Comparison of ENCODE assay signal across 28 cellular contexts in the genomic region with DNA sequence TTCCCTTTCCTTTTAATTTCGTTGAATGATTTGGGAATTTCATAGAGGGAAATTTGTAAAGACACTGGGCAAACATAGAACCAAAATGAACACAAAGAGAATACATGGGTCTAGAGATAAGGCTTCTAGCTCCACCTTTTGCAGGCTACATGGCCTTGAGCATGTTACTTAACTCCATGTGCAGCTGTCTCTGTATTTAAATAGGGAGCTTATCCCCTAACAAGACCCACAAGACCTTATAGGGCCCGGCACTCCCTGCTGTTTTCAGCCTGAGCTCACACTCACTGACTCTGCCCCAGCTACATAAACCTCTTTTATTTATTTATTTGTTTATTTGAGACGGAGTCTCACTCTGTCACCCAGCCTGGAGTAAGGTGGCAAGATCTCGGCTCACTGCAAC.
"Had no signal": no experiment of that assay in that cellular context is flagged by ENCODE, and none has a peak within 500 bp of the region (broad histone marks: within the 10 kb centered on the region; RNA-seq: fewer than 3 reads in every experiment).

No MANE protein-coding gene starts in this region.

- H3K4me1 ChIP-seq: breast epithelium, left lung, prostate gland, thyroid gland, upper lobe of left lung, vagina had no signal

- ATAC-seq: activated T-cell treated with anti-CD3 and anti-CD28 coated beads, Interleukin-2, amount 50 U/mL, for 4 hours; activated T-helper 17 cell treated with anti-CD3 and anti-CD28 coated beads, Interleukin-2, amount 50 U/mL, for 72 hours; esophagus mucosa; left lung; stimulated activated naive B cell treated with anti-CD40 and anti-IgM and Interleukin-4, amounts not matched to agents 10 μg/mL and 1 μg/mL and 100 μg/mL, for 72 hours; T-helper 17 cell had no signal

- DNase-seq: activated CD4-positive, alpha-beta memory T cell treated with anti-CD3 and anti-CD28 coated beads, Interleukin-2, amount 10 ng/mL, durations not matched to agents 7 days and 5 days; activated CD4-positive, alpha-beta T cell treated with anti-CD3 and anti-CD28 coated beads, Interleukin-2, amount 10 ng/mL, durations not matched to agents 7 days and 5 days; activated CD4-positive, CD25-positive, alpha-beta regulatory T cell treated with anti-CD3 and anti-CD28 coated beads, Interleukin-2, amount 50 U/mL, for 72 hours; activated gamma-delta T cell treated with Interleukin-2 at 50 U/mL for 16 hours; activated naive CD4-positive, alpha-beta T cell treated with anti-CD3 and anti-CD28 coated beads, Interleukin-2, amount 50 U/mL, for 16 hours; activated T-cell treated with anti-CD3 and anti-CD28 coated beads, Interleukin-2, amount 50 U/mL, for 4 hours; amniotic stem cell; central memory CD4-positive, alpha-beta T cell; foreskin fibroblast; hypothalamus; naive B cell; nephron progenitor cell; stimulated activated CD4-positive, alpha-beta T cell treated with anti-CD3 and anti-CD28 coated beads, Interleukin-15, amount 100 ng/mL, for 24 hours; stimulated activated CD4-positive, alpha-beta T cell treated with anti-CD3 and anti-CD28 coated beads, Interleukin-2, amount 100 ng/mL, for 24 hours; stimulated activated naive B cell treated with anti-CD40 and anti-IgM and Interleukin-4, amounts not matched to agents 10 μg/mL and 1 μg/mL and 100 μg/mL, for 72 hours; stomach; T-helper 17 cell; T1000; thyroid gland; upper lobe of left lung had no signal

- H3K9me3 ChIP-seq: breast epithelium, left lung, neutrophil, prostate gland, stomach, thyroid gland, upper lobe of left lung, vagina had no signal

- H3K36me3 ChIP-seq: breast epithelium, left lung, neutrophil, prostate gland, stomach, thyroid gland, upper lobe of left lung, vagina had no signal

- H3K27me3 ChIP-seq: breast epithelium, left lung, neutrophil, stomach, thyroid gland, upper lobe of left lung, vagina had no signal

- H3K27ac ChIP-seq: breast epithelium, left lung, neutrophil, prostate gland, stomach, thyroid gland, upper lobe of left lung, vagina had no signal

- H3K4me3 ChIP-seq: breast epithelium, left lung, lung, prostate gland, stomach, thyroid gland, upper lobe of left lung, vagina had no signal
